In genomic region chr13:67515895-67516294, GRCh38 we compare ENCODE assay signal across 11 cellular contexts.
DNase-seq lines count a peak whose midpoint lies in the region; ATAC-seq and TF ChIP-seq lines count a peak whose summit lies in the region.
"Had no signal": no experiment of that assay in that cellular context is flagged by ENCODE, and none has a peak within 500 bp of the region (broad histone marks: within the 10 kb centered on the region; RNA-seq: fewer than 3 reads in every experiment).

No MANE protein-coding gene starts in this region.

- POLR2A ChIA-PET in Caco-2 (lab: Charles Lee): no interaction called here

- H3K27me3 ChIP-seq in Caco-2 (replicated peaks; ENCODE audit: control insufficient read depth, insufficient read depth, low read length) (no peaks in the 10 kb centered on the region), endodermal cell (ENCODE audit: control insufficient read depth, insufficient read depth, low read length, poor library complexity, severe bottlenecking) (no peaks in the 10 kb centered on the region)

- no peaks in the 10 kb centered on the region for H3K36me3 Mint-ChIP-seq in Caco-2 (ENCODE audit: insufficient read depth, unreplicated experiment)
- no peaks in the 10 kb centered on the region for H3K36me3 Mint-ChIP-seq in endodermal cell (ENCODE audit: low read depth)

- CTCF ChIA-PET in Caco-2 (lab: Charles Lee): no interaction called here

- no peaks in the 10 kb centered on the region for H3K27me3 Mint-ChIP-seq in Caco-2 (ENCODE audit: insufficient read depth, unreplicated experiment)
- H3K27me3 Mint-ChIP-seq in endodermal cell (ENCODE audit: insufficient read depth): peaks cover 3% of the 10 kb centered on the region

- ATAC-seq in HG03103 (IDR thresholded peaks at IDR 0.05; ENCODE audit: low read depth, unreplicated experiment) (peak; percentile 89), GM21528 (IDR thresholded peaks at IDR 0.05; ENCODE audit: low FRiP score, unreplicated experiment) (no peak)

- H3K9ac ChIP-seq in endodermal cell (ENCODE audit: extremely low read depth, low read length, poor library complexity, severe bottlenecking): no peak overlapping the region

- H3K27ac ChIP-seq in endodermal cell (ENCODE audit: low read depth, low read length): no peak overlapping the region

- no peak overlapping the region for H3K27ac Mint-ChIP-seq in Caco-2 (ENCODE audit: unreplicated experiment)
- no peak overlapping the region for H3K27ac Mint-ChIP-seq in endodermal cell

- H3K9me3 ChIP-seq in Caco-2 (no peaks in the 10 kb centered on the region), endodermal cell (ENCODE audit: control insufficient read depth, low read length) (no peaks in the 10 kb centered on the region)

- no peak overlapping the region for H3K4me3 ChIP-seq in Caco-2 (ENCODE audit: low read depth, low read length)
- H3K4me3 ChIP-seq in endodermal cell (ENCODE audit: low read length): no peak overlapping the region

- no TSS peak for BruUV-seq in Caco-2 (replicated peaks; lab: Mats Ljungman, UMichigan)

- no peaks in the 10 kb centered on the region for H3K9me3 Mint-ChIP-seq in Caco-2 (ENCODE audit: unreplicated experiment)
- no peaks in the 10 kb centered on the region for H3K9me3 Mint-ChIP-seq in endodermal cell

- DNase-seq in NCI-H748 (lab: John Stamatoyannopoulos, UW; ENCODE audit: unreplicated experiment): peak; percentile 22
- no peak for DNase-seq in NCI-H748 treated with DMSO at 0.1 percent for 48 hours (lab: John Stamatoyannopoulos, UW)
- DNase-seq in OCI-M1 (lab: John Stamatoyannopoulos, UW): peak; percentile 63
- DNase-seq in stromal cell of bone marrow (ENCODE audit: low read depth): peak; percentile 3
- DNase-seq in Caco-2: no peak
- DNase-seq in endodermal cell: no peak
- DNase-seq: activated CD4-positive, alpha-beta T cell treated with anti-CD3 and anti-CD28 coated beads, Interleukin-2, amount 50 U/mL, for 1 hour; NCI-H524 treated with DMSO at 0.1 percent for 48 hours; stimulated activated CD4-positive, alpha-beta T cell treated with anti-CD3 and anti-CD28 coated beads, Interleukin-4, amount 100 ng/mL, for 24 hours had no signal

- H3K4me1 Mint-ChIP-seq in Caco-2 (ENCODE audit: low read depth, unreplicated experiment) (no peaks in the 10 kb centered on the region), endodermal cell (peaks cover 10% of the 10 kb centered on the region)

- no peak for TF ChIP-seq CTCF in Caco-2 (IDR thresholded peaks at IDR 0.05; ENCODE audit: insufficient read depth in 1 of 2, low read depth in 1 of 2, low read length in 1 of 2, severe bottlenecking in 1 of 2, unreplicated experiment in 1 of 2)
- TF ChIP-seq CTCF in endodermal cell (conservative IDR thresholded peaks at IDR 0.05): no peak

- WGBS in endodermal cell (ENCODE audit: insufficient coverage in 1 of 2, insufficient read length in 1 of 2), 2 experiments: 80 to 87% methylated on average over 1 of the region's 1 CpG

- H3K4me1 ChIP-seq in Caco-2: no peaks in the 10 kb centered on the region
- no peaks in the 10 kb centered on the region for H3K4me1 ChIP-seq in endodermal cell (ENCODE audit: control insufficient read depth, insufficient read depth, low read length)

- intact Hi-C loops in Caco-2 (cut with micrococcal nuclease; ENCODE audit: unreplicated experiment): no loop called here

- no peak overlapping the region for H3K4me3 Mint-ChIP-seq in Caco-2 (ENCODE audit: unreplicated experiment)
- no peak overlapping the region for H3K4me3 Mint-ChIP-seq in endodermal cell

- H3K36me3 ChIP-seq in Caco-2 (ENCODE audit: control insufficient read depth, insufficient read depth, low read length) (no peaks in the 10 kb centered on the region), endodermal cell (ENCODE audit: control insufficient read depth, insufficient read depth, low read length) (no peaks in the 10 kb centered on the region)

Comparison
In these comparisons a context has a peak if more than half of its experiments do, and no peak if none do; other contexts are left out.
1. DNase-seq: peak in NCI-H748 (single experiment), OCI-M1 (single experiment) and stromal cell of bone marrow (single experiment); none in NCI-H748 treated with DMSO at 0.1 percent for 48 hours (single experiment), Caco-2 (0 of 2) and endodermal cell (single experiment).